ENCODE assay signal across 9 cellular contexts in the genomic region with DNA sequence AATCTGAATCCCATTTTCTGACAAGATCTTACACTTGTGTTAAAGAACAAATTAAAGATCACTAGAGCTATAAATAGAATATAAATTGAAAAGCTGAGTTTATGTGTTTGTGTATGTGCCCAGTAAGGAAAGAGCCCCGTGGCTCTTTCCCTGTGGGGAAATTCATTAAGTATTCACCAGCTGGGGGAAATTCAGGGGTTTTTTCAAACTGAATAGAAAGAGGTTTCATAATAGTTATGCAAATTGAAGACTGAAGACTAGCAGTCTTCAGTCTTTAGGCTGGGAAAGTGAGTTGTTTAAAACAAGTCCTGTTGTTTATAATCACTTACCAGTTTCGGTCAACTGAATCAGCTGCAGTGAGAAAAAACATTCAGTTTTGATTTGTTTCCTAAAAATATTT. TPM values are rescaled to one million over a fixed set of nuclear protein-coding genes. Genes with fewer than 3 reads are reported as not detected.
A peak's percentile ranks its signal among the peaks of the same experiment; 100 is the strongest.
DNase-seq lines count a peak whose midpoint lies in the region; ATAC-seq lines count a peak whose summit lies in the region.
"Had no signal": no experiment of that assay in that cellular context is flagged by ENCODE, and none has a peak within 500 bp of the region (broad histone marks: within the 10 kb centered on the region; RNA-seq: fewer than 3 reads in every experiment).

No MANE protein-coding gene starts in this region.

- H3K27ac Mint-ChIP-seq in activated naive CD4-positive, alpha-beta T cell treated with anti-CD3 and anti-CD28 coated beads for 36 hours = no peak overlapping the region
- H3K27ac Mint-ChIP-seq in T-cell = no peak overlapping the region

- no peaks in the 10 kb centered on the region for H3K9me3 Mint-ChIP-seq in activated naive CD4-positive, alpha-beta T cell treated with anti-CD3 and anti-CD28 coated beads for 36 hours
- H3K9me3 Mint-ChIP-seq in T-cell = no peaks in the 10 kb centered on the region

- intact Hi-C loops in activated naive CD4-positive, alpha-beta T cell treated with anti-CD3 and anti-CD28 coated beads for 36 hours (cut with micrococcal nuclease) = loop anchor here (1.0 kb wide), 2 partner anchors 58 to 79 kb away; no protein-coding TSS in a partner anchor

- ATAC-seq in HG02588 (IDR thresholded peaks at IDR 0.05; ENCODE audit: unreplicated experiment) (peak; percentile 88), HG03521 (IDR thresholded peaks at IDR 0.05; ENCODE audit: unreplicated experiment) (peak; percentile 75), T-cell (replicated peaks in 1 of 4) (no peak)
- ATAC-seq in stimulated activated naive CD8-positive, alpha-beta T cell treated with anti-CD3 and anti-CD28 coated beads, Interleukin-15, Interleukin-2, amounts not matched to agents 100 U/mL and 50 U/mL, for 24 hours = peak; percentile 67

- POLR2A ChIA-PET in T-cell (lab: Charles Lee) = no interaction called here

- CTCF ChIA-PET in activated naive CD4-positive, alpha-beta T cell treated with anti-CD3 and anti-CD28 coated beads for 36 hours (lab: Charles Lee) = interaction anchor here (5.4 kb wide), 1 partner anchor 252 kb away, joined by 49 read pairs; no protein-coding TSS in a partner anchor
- CTCF ChIA-PET in T-cell (lab: Charles Lee) = no interaction called here

- peak; percentile 18 for DNase-seq in activated naive CD4-positive, alpha-beta T cell treated with anti-CD3 and anti-CD28 coated beads for 36 hours
- DNase-seq in activated naive CD4-positive, alpha-beta T cell (lab: John Stamatoyannopoulos, UW) = no peak
- no peak for DNase-seq in stimulated activated naive CD8-positive, alpha-beta T cell treated with anti-CD3 and anti-CD28 coated beads, Interleukin-15, Interleukin-2, amounts not matched to agents 100 U/mL and 50 U/mL, for 24 hours
- DNase-seq in NCI-H226 (no peak), NCI-H2107 (lab: John Stamatoyannopoulos, UW) (no peak), T-cell (no peak)
- DNase-seq: NCI-H2171 had no signal

- no peak overlapping the region for H3K4me3 Mint-ChIP-seq in activated naive CD4-positive, alpha-beta T cell treated with anti-CD3 and anti-CD28 coated beads for 36 hours
- H3K4me3 Mint-ChIP-seq in T-cell = no peak overlapping the region

- H3K36me3 Mint-ChIP-seq in activated naive CD4-positive, alpha-beta T cell treated with anti-CD3 and anti-CD28 coated beads for 36 hours (ENCODE audit: low read depth) = no peaks in the 10 kb centered on the region
- no peaks in the 10 kb centered on the region for H3K36me3 Mint-ChIP-seq in T-cell

- H3K27me3 Mint-ChIP-seq in activated naive CD4-positive, alpha-beta T cell treated with anti-CD3 and anti-CD28 coated beads for 36 hours (ENCODE audit: low read depth) = peaks cover 29% of the 10 kb centered on the region
- peaks cover 23 to 30% of the 10 kb centered on the region in 2 donors for H3K27me3 Mint-ChIP-seq in T-cell

- peaks cover 4% of the 10 kb centered on the region for H3K4me1 Mint-ChIP-seq in activated naive CD4-positive, alpha-beta T cell treated with anti-CD3 and anti-CD28 coated beads for 36 hours (ENCODE audit: low read depth)
- H3K4me1 Mint-ChIP-seq in T-cell = no peaks in the 10 kb centered on the region

RNA-seq across cellular contexts. Expression of gene MS4A7, which starts 11.3 kb away (rescaled TPM):
- not detected for total RNA-seq in activated naive CD4-positive, alpha-beta T cell treated with anti-CD3 and anti-CD28 coated beads for 36 hours
- total RNA-seq in T-cell = 1 to 10 TPM in 1 of 5 donors, under 1 TPM in 3, not detected in 1; 0.43 to 1.0 (median 0.77) TPM

RNA-seq across cellular contexts. Expression of gene MS4A14, which starts 29.2 kb away (rescaled TPM):
- not detected for total RNA-seq in activated naive CD4-positive, alpha-beta T cell treated with anti-CD3 and anti-CD28 coated beads for 36 hours
- total RNA-seq in T-cell = under 1 TPM in 1 of 5 donors, not detected in 4; 0.10 TPM

RNA-seq across cellular contexts. Expression of gene MS4A6E, which starts 40.0 kb away (rescaled TPM):
- not detected for total RNA-seq in activated naive CD4-positive, alpha-beta T cell treated with anti-CD3 and anti-CD28 coated beads for 36 hours
- not detected for total RNA-seq in T-cell

Comparison
In these comparisons a context has a peak if more than half of its experiments do, and no peak if none do; other contexts are left out.
1. ATAC-seq: peak in HG02588 (single experiment), HG03521 (single experiment) and stimulated activated naive CD8-positive, alpha-beta T cell treated with anti-CD3 and anti-CD28 coated beads, Interleukin-15, Interleukin-2, amounts not matched to agents 100 U/mL and 50 U/mL, for 24 hours (single experiment); none in T-cell (0 of 4).